8 cellular contexts compared by ENCODE assay signal in genomic region chr20:63846128-63846771, GRCh38. TPM values are rescaled to one million over a fixed set of nuclear protein-coding genes. Genes with fewer than 3 reads are reported as not detected.
DNase-seq lines count a peak whose midpoint lies in the region; ATAC-seq and TF ChIP-seq lines count a peak whose summit lies in the region.
"Had no signal": no experiment of that assay in that cellular context is flagged by ENCODE, and none has a peak within 500 bp of the region (broad histone marks: within the 10 kb centered on the region; RNA-seq: fewer than 3 reads in every experiment).

No MANE protein-coding gene starts in this region.

- H3K36me3 ChIP-seq in WERI-Rb-1 (no peaks in the 10 kb centered on the region), iPS-18a (ENCODE audit: control insufficient read depth, low read depth, low read length) (no peaks in the 10 kb centered on the region), subcutaneous abdominal adipose tissue (ENCODE audit: control insufficient read depth in 5 of 5, insufficient read depth in 5 of 5, low read length in 5 of 5) (no peaks in the 10 kb centered on the region)

- DNase-seq in HK-2 (ENCODE audit: unreplicated experiment) (peak; percentile 53), WERI-Rb-1 (peak; percentile 77), NCI-H1092 treated with DMSO at 0.1 percent for 48 hours (lab: John Stamatoyannopoulos, UW) (no peak)
- DNase-seq in activated T-cell treated with anti-CD3 and anti-CD28 coated beads, Interleukin-2, amount 50 U/mL, for 4 hours, result no peak
- no peak for DNase-seq in stimulated activated CD4-positive, alpha-beta T cell treated with anti-CD3 and anti-CD28 coated beads, Interleukin-15, amount 100 ng/mL, for 24 hours
- DNase-seq: amygdala had no signal

- H3K9me3 ChIP-seq in WERI-Rb-1 (ENCODE audit: severe bottlenecking) (no peaks in the 10 kb centered on the region), iPS-18a (ENCODE audit: control insufficient read depth, low read depth, low read length) (no peaks in the 10 kb centered on the region), subcutaneous abdominal adipose tissue (ENCODE audit: control insufficient read depth in 5 of 5, low read length in 5 of 5) (no peaks in the 10 kb centered on the region)

- no peaks in the 10 kb centered on the region for H3K27me3 ChIP-seq in WERI-Rb-1 (ENCODE audit: insufficient read depth, low read depth, severe bottlenecking)
- no peaks in the 10 kb centered on the region for H3K27me3 ChIP-seq in iPS-18a (ENCODE audit: control insufficient read depth, insufficient read depth, low read length)
- peaks cover 10 to 39% (median 24%) of the 10 kb centered on the region in 5 donors for H3K27me3 ChIP-seq in subcutaneous abdominal adipose tissue (ENCODE audit: control insufficient read depth in 5 of 5, insufficient read depth in 4 of 5, low read length in 5 of 5)

- H3K27me3 Mint-ChIP-seq in activated T-cell treated with anti-CD3 and anti-CD28 coated beads, Interleukin-2, amount 50 U/mL, for 4 hours (ENCODE audit: low read depth), result peaks cover 53% of the 10 kb centered on the region

- TF ChIP-seq CTCF in WERI-Rb-1 (IDR thresholded peaks at IDR 0.05; ENCODE audit: low read depth, low read length), result no peak

- H3K4me1 Mint-ChIP-seq in activated T-cell treated with anti-CD3 and anti-CD28 coated beads, Interleukin-2, amount 50 U/mL, for 4 hours (ENCODE audit: low read depth), result peaks cover 25% of the 10 kb centered on the region

- H3K36me3 Mint-ChIP-seq in activated T-cell treated with anti-CD3 and anti-CD28 coated beads, Interleukin-2, amount 50 U/mL, for 4 hours (ENCODE audit: insufficient read depth), result no peaks in the 10 kb centered on the region

- no peaks in the 10 kb centered on the region for H3K9me3 Mint-ChIP-seq in activated T-cell treated with anti-CD3 and anti-CD28 coated beads, Interleukin-2, amount 50 U/mL, for 4 hours

- H3K4me3 ChIP-seq in WERI-Rb-1 (ENCODE audit: low read depth, low read length) (peak overlapping the region; percentile 41), iPS-18a (ENCODE audit: low read length) (peak overlapping the region; percentile 52), subcutaneous abdominal adipose tissue (ENCODE audit: low read depth in 1 of 5, low read length in 5 of 5) (peak overlapping the region in 2 of 5 donors; percentile 27 to 40)

- H3K4me1 ChIP-seq in iPS-18a (ENCODE audit: control insufficient read depth, low read depth, low read length) (peaks cover 23% of the 10 kb centered on the region), subcutaneous abdominal adipose tissue (ENCODE audit: control insufficient read depth in 5 of 5, insufficient read depth in 5 of 5, low read length in 5 of 5) (peaks cover 7 to 58% (median 41%) of the 10 kb centered on the region in 5 donors)

- no peak overlapping the region for H3K4me3 Mint-ChIP-seq in activated T-cell treated with anti-CD3 and anti-CD28 coated beads, Interleukin-2, amount 50 U/mL, for 4 hours

- H3K9ac ChIP-seq in iPS-18a (ENCODE audit: low read length) (peak overlapping the region; percentile 48), subcutaneous abdominal adipose tissue (ENCODE audit: low read length in 5 of 5) (no peak overlapping the region)

- no peak for ATAC-seq in activated T-cell treated with anti-CD3 and anti-CD28 coated beads, Interleukin-2, amount 50 U/mL, for 4 hours

- H3K27ac ChIP-seq in WERI-Rb-1 (peak overlapping the region; percentile 85), iPS-18a (ENCODE audit: low read length) (no peak overlapping the region), subcutaneous abdominal adipose tissue (ENCODE audit: low read depth, low read length) (peak overlapping the region; percentile 72)

RNA-seq across cellular contexts. Expression of gene ABHD16B, which starts 15.0 kb away (rescaled TPM):
- not detected for total RNA-seq in activated T-cell treated with anti-CD3 and anti-CD28 coated beads, Interleukin-2, amount 50 U/mL, for 4 hours

RNA-seq across cellular contexts. Expression of gene ZBTB46, which starts 15.2 kb away (rescaled TPM):
- 1 to 10 TPM in 2 of 3 donors, under 1 TPM in 1; 0.89 to 3.8 (median 2.2) TPM for total RNA-seq in activated T-cell treated with anti-CD3 and anti-CD28 coated beads, Interleukin-2, amount 50 U/mL, for 4 hours

RNA-seq across cellular contexts. Expression of gene TPD52L2, which starts 18.8 kb away (rescaled TPM):
- 10 to 100 TPM; 87.4 to 95.0 (median 89.3) TPM for total RNA-seq in activated T-cell treated with anti-CD3 and anti-CD28 coated beads, Interleukin-2, amount 50 U/mL, for 4 hours

RNA-seq across cellular contexts. Expression of gene DNAJC5, which starts 48.7 kb away (rescaled TPM):
- 10 to 100 TPM; 37.2 to 38.5 (median 37.8) TPM for total RNA-seq in activated T-cell treated with anti-CD3 and anti-CD28 coated beads, Interleukin-2, amount 50 U/mL, for 4 hours

Comparison
In these comparisons a context has a peak if more than half of its experiments do, and no peak if none do; other contexts are left out.
1. DNase-seq: peak in HK-2 (single experiment) and WERI-Rb-1 (single experiment); none in NCI-H1092 treated with DMSO at 0.1 percent for 48 hours (single experiment), activated T-cell treated with anti-CD3 and anti-CD28 coated beads, Interleukin-2, amount 50 U/mL, for 4 hours (single experiment) and stimulated activated CD4-positive, alpha-beta T cell treated with anti-CD3 and anti-CD28 coated beads, Interleukin-15, amount 100 ng/mL, for 24 hours (single experiment).